Comparison of ENCODE assay signal across 8 cellular contexts in the genomic region with DNA sequence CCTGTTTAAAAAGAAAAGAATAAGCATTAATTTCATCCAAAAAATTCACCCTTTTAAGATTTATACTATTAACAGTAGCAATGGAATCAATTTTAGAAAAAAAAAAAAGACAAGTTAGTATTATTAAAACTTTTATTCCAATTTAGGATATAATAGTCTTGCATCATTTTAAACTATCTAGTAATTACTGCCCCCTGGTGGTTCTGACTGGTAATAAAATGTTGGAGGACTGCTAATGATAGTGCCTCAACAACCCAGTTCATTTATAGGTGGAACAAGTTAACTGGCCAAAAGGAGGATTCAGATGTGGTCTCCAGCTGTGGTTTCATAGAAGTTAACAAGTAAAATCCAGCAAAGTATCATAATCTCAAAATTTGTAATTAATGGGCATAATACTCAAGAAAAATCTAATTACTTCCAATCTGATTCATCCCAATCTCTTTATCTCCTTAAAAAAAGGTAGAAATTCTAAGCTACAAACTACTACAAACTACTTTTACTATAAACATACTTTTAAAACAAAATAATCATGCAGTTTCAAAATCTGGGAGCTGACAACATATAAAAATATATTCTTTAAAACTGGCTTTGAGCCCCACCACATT. TPM values are rescaled to one million over a fixed set of nuclear protein-coding genes. Genes with fewer than 3 reads are reported as not detected.
A peak's percentile ranks its signal among the peaks of the same experiment; 100 is the strongest.
DNase-seq lines count a peak whose midpoint lies in the region; ATAC-seq, FAIRE-seq and TF ChIP-seq lines count a peak whose summit lies in the region.

No MANE protein-coding gene starts in this region.

- in situ Hi-C loops in K562 (cut with MboI): no loop called here

- H3K79me2 ChIP-seq in KMS-11 (ENCODE audit: insufficient read depth, low read depth) (no peaks in the 10 kb centered on the region), K562 (ENCODE audit: control insufficient read depth, insufficient read depth, low read length) (peaks cover 5% of the 10 kb centered on the region; the same call in 2 of the 3 replicates)

- H3K9me1 ChIP-seq in K562 (ENCODE audit: control insufficient read depth, insufficient read depth, low read length): no peaks in the 10 kb centered on the region

- TF ChIP-seq EP300 in K562 (IDR thresholded peaks at IDR 0.05; ENCODE audit: low read length): no peak

- TF ChIP-seq CTCF in KMS-11 (conservative IDR thresholded peaks at IDR 0.05; ENCODE audit: low read depth, low read length) (peak; percentile 81), K562 (IDR thresholded peaks at IDR 0.05 in 2 of 3, conservative IDR thresholded peaks at IDR 0.05 in 1 of 3; ENCODE audit: insufficient read depth in 2 of 3, low read depth in 1 of 3, low read length in 3 of 3) (peak; percentile 39 to 58 (median 50); a peak in 4 of 6 replicates)

- H4K20me1 ChIP-seq in KMS-11 (ENCODE audit: insufficient read depth) (no peaks in the 10 kb centered on the region; the same call in 1 of the 2 replicates), K562 (replicated peaks; ENCODE audit: control insufficient read depth, insufficient read depth, low read length) (no peaks in the 10 kb centered on the region)

- ATAC-seq in GM21786 (IDR thresholded peaks at IDR 0.05; ENCODE audit: unreplicated experiment) (peak; percentile 80), K562 (peak; percentile 79)

- no peak overlapping the region for H3K4me3 Mint-ChIP-seq in activated T-cell treated with anti-CD3 and anti-CD28 coated beads, Interleukin-2, amount 50 U/mL, for 24 hours

- peaks cover 86% of the 10 kb centered on the region for H3K36me3 Mint-ChIP-seq in activated T-cell treated with anti-CD3 and anti-CD28 coated beads, Interleukin-2, amount 50 U/mL, for 24 hours (ENCODE audit: low read depth)

- H3K27me3 ChIP-seq in KMS-11 (ENCODE audit: insufficient read depth, low read depth): no peaks in the 10 kb centered on the region
- H3K27me3 ChIP-seq in K562 (ENCODE audit: control insufficient read depth in 2 of 2, insufficient read depth in 2 of 2, low read length in 2 of 2): no peaks in the 10 kb centered on the region

- H3K36me3 ChIP-seq in KMS-11 (ENCODE audit: insufficient read depth) (no peaks in the 10 kb centered on the region), K562 (ENCODE audit: control insufficient read depth, insufficient read depth, low read length) (peaks cover 88% of the 10 kb centered on the region)

- no peaks in the 10 kb centered on the region for H3K9me3 Mint-ChIP-seq in activated T-cell treated with anti-CD3 and anti-CD28 coated beads, Interleukin-2, amount 50 U/mL, for 24 hours

- POLR2A ChIA-PET in K562 (lab: Yijun Ruan, JAX): interaction anchor here (0.6 kb wide), 1 partner anchor 15 kb away, joined by 3 read pairs; no protein-coding TSS in a partner anchor

- no TSS peak for BruUV-seq in K562 (replicated peaks; lab: Mats Ljungman, UMichigan)

- TF ChIP-seq RAD21 in K562 (CRISPR knock-in tag; conservative IDR thresholded peaks at IDR 0.05 in 1 of 2, IDR thresholded peaks at IDR 0.05 in 1 of 2): peak; percentile 42 to 45

- DNase-seq in activated T-cell treated with anti-CD3 and anti-CD28 coated beads for 24 hours (ENCODE audit: low read depth): peak; percentile 35
- DNase-seq in activated T-cell treated with anti-CD3 and anti-CD28 coated beads, Interleukin-2, amount 50 U/mL, for 24 hours: no peak
- peak; percentile 65 for DNase-seq in RPMI7951 (ENCODE audit: low read depth)
- DNase-seq in K562 (ENCODE audit: extremely low read depth in 1 of 4, low spot score in 3 of 4): peak; percentile 39 to 78 (median 44)
- DNase-seq in inferior parietal cortex (ENCODE audit: extremely low spot score): peak; percentile 95
- peak; percentile 30 for DNase-seq in stimulated activated CD8-positive, alpha-beta memory T cell treated with anti-CD3 and anti-CD28 coated beads, Interleukin-12 subunit alpha, Interleukin-12 subunit beta, amount 100 ng/mL, for 1 hour (ENCODE audit: low read depth)

- intact Hi-C loops in K562 (cut with micrococcal nuclease): loop anchor here (10.0 kb wide), 1 partner anchor 300 kb away; a partner anchor contains a TSS

- H3K4me1 Mint-ChIP-seq in activated T-cell treated with anti-CD3 and anti-CD28 coated beads, Interleukin-2, amount 50 U/mL, for 24 hours (ENCODE audit: low read depth): peaks cover 11% of the 10 kb centered on the region

- H3K9me3 ChIP-seq in K562 (replicated peaks; ENCODE audit: control insufficient read depth, insufficient read depth, low read depth, low read length): no peaks in the 10 kb centered on the region

- H3K9ac ChIP-seq in KMS-11 (no peak overlapping the region), K562 (ENCODE audit: insufficient read depth in 1 of 2, low read depth in 2 of 2, low read length in 2 of 2) (no peak overlapping the region)

- no peak overlapping the region for H3K27ac Mint-ChIP-seq in activated T-cell treated with anti-CD3 and anti-CD28 coated beads, Interleukin-2, amount 50 U/mL, for 24 hours

- H3K4me2 ChIP-seq in KMS-11 (no peak overlapping the region), K562 (ENCODE audit: insufficient read depth, low read length) (no peak overlapping the region)

- H3K4me3 ChIP-seq in KMS-11 (IDR thresholded peaks at IDR 0.05; ENCODE audit: insufficient read depth, low read depth, low read length) (no peak overlapping the region), K562 (no peak overlapping the region)

- H2AFZ ChIP-seq in KMS-11 (ENCODE audit: low read depth) (no peak overlapping the region), K562 (ENCODE audit: low read depth, low read length) (no peak overlapping the region)

- no peak overlapping the region for H3K27ac ChIP-seq in KMS-11
- H3K27ac ChIP-seq in K562 (ENCODE audit: extremely low read depth, low read depth, low read length): no peak overlapping the region

- TF ChIP-seq POLR2A in K562 (conservative IDR thresholded peaks at IDR 0.05): no peak

- CTCF ChIA-PET in K562 (lab: Yijun Ruan, JAX; ENCODE audit: low intra/inter-chr PET ratio): interaction anchor here (1.2 kb wide), 1 partner anchor 100 kb away, joined by 3 read pairs; no protein-coding TSS in a partner anchor

- FAIRE-seq in K562 (lab: Jason Lieb, UNC): no peak

- H3K4me1 ChIP-seq in KMS-11 (ENCODE audit: low read depth, poor library complexity, severe bottlenecking) (no peaks in the 10 kb centered on the region), K562 (replicated peaks in 1 of 2; ENCODE audit: control insufficient read depth in 2 of 2, insufficient read depth in 2 of 2, low read length in 2 of 2) (no peaks in the 10 kb centered on the region)

- H3K27me3 Mint-ChIP-seq in activated T-cell treated with anti-CD3 and anti-CD28 coated beads, Interleukin-2, amount 50 U/mL, for 24 hours: no peaks in the 10 kb centered on the region

RNA-seq across cellular contexts. Expression of a gene that starts 30.7 kb away (rescaled TPM):
- 0.12 TPM in 1 of 2 replicates, not detected in the other for total RNA-seq in RPMI7951 (2014; rRNA removed; shearing (Covaris generic))
- total RNA-seq in K562 (2011; cell fraction: chromatin; rRNA removed; ENCODE audit: low replicate concordance): 0.32 TPM in 1 of 2 replicates, not detected in the other
- total RNA-seq in K562 (2011; cell fraction: nucleolus; rRNA removed): not detected in 2 replicates
- not detected in 2 replicates for total RNA-seq in K562 (2011; cell fraction: nucleoplasm; rRNA removed)
- total RNA-seq in K562 (2014; rRNA removed): not detected in 2 replicates
- total RNA-seq in K562 (2014; rRNA removed; fragmentation: Illumina TruSeq; extraction: Trizol): not detected in 2 replicates
- total RNA-seq in K562 (2015; rRNA removed; fragmentation: Illumina TruSeq; extraction: Trizol): not detected in 2 replicates
- not detected in 2 replicates for total RNA-seq in K562 (2021)
- polyA plus RNA-seq in K562 (2011; rRNA removed): 0.04 TPM in 1 of 2 replicates, not detected in the other
- not detected in 2 replicates for polyA plus RNA-seq in K562 (2011; cell fraction: cytosol; rRNA removed)
- not detected in 2 replicates for polyA plus RNA-seq in K562 (2011; cell fraction: nucleus; rRNA removed)
- not detected in 2 replicates for polyA plus RNA-seq in K562 (2012)
- not detected in 2 replicates for polyA plus RNA-seq in K562 (2014; fragmentation: Illumina TruSeq; extraction: Trizol)
- not detected for polyA plus RNA-seq in K562 (2014; fragmentation: Nextera tagmentation; extraction: Ambion mirVana)
- polyA plus RNA-seq in K562 (2014; rRNA removed): not detected in 2 replicates
- polyA minus RNA-seq in K562 (2011; rRNA and poly(A)+ RNA removed): 0.21 TPM in 1 of 2 replicates, not detected in the other
- polyA minus RNA-seq in K562 (2011; cell fraction: cytosol; rRNA and poly(A)+ RNA removed): not detected in 2 replicates
- 0.11 and 0.13 TPM in 2 replicates for polyA minus RNA-seq in K562 (2011; cell fraction: nucleus; rRNA and poly(A)+ RNA removed)

RNA-seq across cellular contexts. Expression of a gene that starts 50.2 kb away (rescaled TPM):
- total RNA-seq in RPMI7951 (2014; rRNA removed; shearing (Covaris generic)): 122 and 146 TPM in 2 replicates
- 50.4 and 117 TPM in 2 replicates for total RNA-seq in K562 (2011; cell fraction: chromatin; rRNA removed; ENCODE audit: low replicate concordance)
- total RNA-seq in K562 (2011; cell fraction: nucleolus; rRNA removed): 19.3 and 30.0 TPM in 2 replicates
- total RNA-seq in K562 (2011; cell fraction: nucleoplasm; rRNA removed): 62.3 and 77.0 TPM in 2 replicates
- total RNA-seq in K562 (2014; rRNA removed): 189 and 206 TPM in 2 replicates
- 217 and 246 TPM in 2 replicates for total RNA-seq in K562 (2014; rRNA removed; fragmentation: Illumina TruSeq; extraction: Trizol)
- 170 and 178 TPM in 2 replicates for total RNA-seq in K562 (2015; rRNA removed; fragmentation: Illumina TruSeq; extraction: Trizol)
- total RNA-seq in K562 (2021): 121 and 134 TPM in 2 replicates
- polyA plus RNA-seq in K562 (2011; rRNA removed): 144 and 233 TPM in 2 replicates
- 29.7 and 71.9 TPM in 2 replicates for polyA plus RNA-seq in K562 (2011; cell fraction: cytosol; rRNA removed)
- polyA plus RNA-seq in K562 (2011; cell fraction: nucleus; rRNA removed): 20.8 and 35.1 TPM in 2 replicates
- 84.4 and 141 TPM in 2 replicates for polyA plus RNA-seq in K562 (2012)
- polyA plus RNA-seq in K562 (2014; fragmentation: Illumina TruSeq; extraction: Trizol): 218 and 276 TPM in 2 replicates
- polyA plus RNA-seq in K562 (2014; fragmentation: Nextera tagmentation; extraction: Ambion mirVana): 100 to 1,000 TPM; 423 to 476 TPM
- polyA plus RNA-seq in K562 (2014; rRNA removed): 219 and 232 TPM in 2 replicates
- 144 and 152 TPM in 2 replicates for polyA minus RNA-seq in K562 (2011; rRNA and poly(A)+ RNA removed)
- polyA minus RNA-seq in K562 (2011; cell fraction: cytosol; rRNA and poly(A)+ RNA removed): 32.6 and 52.1 TPM in 2 replicates
- 60.0 and 103 TPM in 2 replicates for polyA minus RNA-seq in K562 (2011; cell fraction: nucleus; rRNA and poly(A)+ RNA removed)

RNA-seq across cellular contexts. Expression of a gene that starts 51.0 kb away (rescaled TPM):
- 1.9 TPM in 2 replicates for total RNA-seq in RPMI7951 (2014; rRNA removed; shearing (Covaris generic))
- total RNA-seq in K562 (2011; cell fraction: chromatin; rRNA removed; ENCODE audit: low replicate concordance): 5.4 and 9.8 TPM in 2 replicates
- total RNA-seq in K562 (2011; cell fraction: nucleolus; rRNA removed): 6.3 and 10.8 TPM in 2 replicates
- 12.2 and 14.2 TPM in 2 replicates for total RNA-seq in K562 (2011; cell fraction: nucleoplasm; rRNA removed)
- total RNA-seq in K562 (2014; rRNA removed): 1.6 and 2.2 TPM in 2 replicates
- 3.5 and 4.3 TPM in 2 replicates for total RNA-seq in K562 (2014; rRNA removed; fragmentation: Illumina TruSeq; extraction: Trizol)
- 1.7 TPM in 2 replicates for total RNA-seq in K562 (2015; rRNA removed; fragmentation: Illumina TruSeq; extraction: Trizol)
- total RNA-seq in K562 (2021): 2.2 and 2.8 TPM in 2 replicates
- polyA plus RNA-seq in K562 (2011; rRNA removed): 3.9 and 8.9 TPM in 2 replicates
- polyA plus RNA-seq in K562 (2011; cell fraction: cytosol; rRNA removed): 0.94 and 1.4 TPM in 2 replicates
- polyA plus RNA-seq in K562 (2011; cell fraction: nucleus; rRNA removed): 0.94 and 1.00 TPM in 2 replicates
- 2.3 and 2.5 TPM in 2 replicates for polyA plus RNA-seq in K562 (2012)
- 2.4 and 3.8 TPM in 2 replicates for polyA plus RNA-seq in K562 (2014; fragmentation: Illumina TruSeq; extraction: Trizol)
- 1 to 10 TPM; 9.5 to 9.9 TPM for polyA plus RNA-seq in K562 (2014; fragmentation: Nextera tagmentation; extraction: Ambion mirVana)
- 1.6 and 1.9 TPM in 2 replicates for polyA plus RNA-seq in K562 (2014; rRNA removed)
- 2.9 and 4.8 TPM in 2 replicates for polyA minus RNA-seq in K562 (2011; rRNA and poly(A)+ RNA removed)
- polyA minus RNA-seq in K562 (2011; cell fraction: cytosol; rRNA and poly(A)+ RNA removed): 2.4 and 2.6 TPM in 2 replicates
- 4.0 and 6.8 TPM in 2 replicates for polyA minus RNA-seq in K562 (2011; cell fraction: nucleus; rRNA and poly(A)+ RNA removed)
